15 cellular contexts compared by ENCODE assay signal in genomic region chr1:227273557-227273956, GRCh38. TPM values are rescaled to one million over a fixed set of nuclear protein-coding genes. Genes with fewer than 3 reads are reported as not detected.
A peak's percentile ranks its signal among the peaks of the same experiment; 100 is the strongest.
DNase-seq lines count a peak whose midpoint lies in the region; ATAC-seq, FAIRE-seq and TF ChIP-seq lines count a peak whose summit lies in the region.
"Had no signal": no experiment of that assay in that cellular context is flagged by ENCODE, and none has a peak within 500 bp of the region (broad histone marks: within the 10 kb centered on the region; RNA-seq: fewer than 3 reads in every experiment).

No MANE protein-coding gene starts in this region.

- H3K36me3 ChIP-seq in left ventricle myocardium inferior: no peaks in the 10 kb centered on the region
- H3K36me3 ChIP-seq in hepatocyte (replicated peaks; ENCODE audit: insufficient read depth, low read depth): no peaks in the 10 kb centered on the region
- H3K36me3 ChIP-seq: spleen had no signal

- POLR2A ChIA-PET in WTC11 (lab: Charles Lee): no interaction called here

- no peaks in the 10 kb centered on the region for H3K9me3 ChIP-seq in left ventricle myocardium inferior (replicated peaks)
- H3K9me3 ChIP-seq in hepatocyte (ENCODE audit: low read depth): no peaks in the 10 kb centered on the region

- no peak overlapping the region for H3K4me2 ChIP-seq in hepatocyte

- DNase-seq in Right ventricle myocardium superior (no peak), left ventricle myocardium inferior (no peak), WTC11 (ENCODE audit: low spot score) (no peak), hepatocyte (ENCODE audit: low spot score) (peak; percentile 56), urothelium cell line (ENCODE audit: low spot score) (peak; percentile 12), GM12892 (ENCODE audit: insufficient read length) (no peak), COLO668 (lab: John Stamatoyannopoulos, UW; ENCODE audit: unreplicated experiment) (no peak)
- DNase-seq: glutamatergic neuron; naive B cell; NCI-H1105 treated with DMSO at 0.1 percent for 48 hours; spleen; stimulated activated CD8-positive, alpha-beta memory T cell treated with anti-CD3 and anti-CD28 coated beads, Interleukin-4, amount 100 ng/mL, for 48 hours had no signal

- H3K9me3 Mint-ChIP-seq in WTC11: peaks cover 16% of the 10 kb centered on the region
- H3K9me3 Mint-ChIP-seq: central memory CD8-positive, alpha-beta T cell had no signal

- no peaks in the 10 kb centered on the region for H3K9me2 ChIP-seq in hepatocyte (replicated peaks; ENCODE audit: insufficient read depth)

- H3K27ac Mint-ChIP-seq in WTC11: no peak overlapping the region

- no peak for TF ChIP-seq POLR2A in GM12892 (IDR thresholded peaks at IDR 0.05; ENCODE audit: low read depth, low read length)

- CTCF ChIA-PET in WTC11 (lab: Charles Lee): no interaction called here

- peaks cover 13% of the 10 kb centered on the region for H4K20me1 ChIP-seq in hepatocyte (ENCODE audit: insufficient read depth, poor library complexity, severe bottlenecking)

- ATAC-seq in Right ventricle myocardium superior (ENCODE audit: poor library complexity) (peak; percentile 31), WTC11 (peak; percentile 61), GM18873 (IDR thresholded peaks at IDR 0.05; ENCODE audit: low FRiP score, unreplicated experiment) (no peak)

- no peak overlapping the region for H3K4me3 Mint-ChIP-seq in WTC11
- H3K4me3 Mint-ChIP-seq: central memory CD8-positive, alpha-beta T cell; naive B cell had no signal

- no peak for FAIRE-seq in urothelium cell line (lab: Jason Lieb, UNC)
- FAIRE-seq in GM12892 (lab: Jason Lieb, UNC): no peak
- FAIRE-seq: G401.6 had no signal

- intact Hi-C loops in Right ventricle myocardium superior (cut with DNase I) (no loop called here), left ventricle myocardium inferior (cut with micrococcal nuclease) (no loop called here)

- peaks cover 24% of the 10 kb centered on the region for H3K36me3 Mint-ChIP-seq in WTC11
- H3K36me3 Mint-ChIP-seq: naive B cell had no signal

- H3K27ac ChIP-seq in left ventricle myocardium inferior (replicated peaks): no peak overlapping the region
- no peak overlapping the region for H3K27ac ChIP-seq in hepatocyte
- H3K27ac ChIP-seq: spleen had no signal

- H3K79me2 ChIP-seq in hepatocyte: peaks cover 77% of the 10 kb centered on the region

- no peak overlapping the region for H2AFZ ChIP-seq in hepatocyte

- TF ChIP-seq CTCF in left ventricle myocardium inferior (IDR thresholded peaks at IDR 0.05; ENCODE audit: borderline replicate concordance) (no peak), WTC11 (IDR thresholded peaks at IDR 0.05) (no peak), hepatocyte (IDR thresholded peaks at IDR 0.05; ENCODE audit: poor library complexity) (no peak)

- no peaks in the 10 kb centered on the region for H3K4me1 Mint-ChIP-seq in WTC11
- H3K4me1 Mint-ChIP-seq: central memory CD8-positive, alpha-beta T cell; naive B cell had no signal

- H3K27me3 Mint-ChIP-seq in WTC11 (ENCODE audit: low read depth): no peaks in the 10 kb centered on the region

- 5% methylated on average over 2 of the region's 2 CpGs for WGBS in hepatocyte (ENCODE audit: low lambda C conversion rate, missing lambda C conversion rate)

- H3K4me1 ChIP-seq in left ventricle myocardium inferior: peaks cover 25% of the 10 kb centered on the region
- no peaks in the 10 kb centered on the region for H3K4me1 ChIP-seq in hepatocyte (ENCODE audit: insufficient read depth)
- H3K4me1 ChIP-seq: spleen had no signal

- H3K4me3 ChIP-seq in left ventricle myocardium inferior: no peak overlapping the region
- H3K4me3 ChIP-seq in hepatocyte: no peak overlapping the region
- H3K4me3 ChIP-seq: spleen had no signal

- H3K27me3 ChIP-seq in left ventricle myocardium inferior (ENCODE audit: low read depth) (no peaks in the 10 kb centered on the region), hepatocyte (no peaks in the 10 kb centered on the region)
- H3K27me3 ChIP-seq: spleen had no signal

TF ChIP-seq in WTC11, 78 proteins besides CTCF, POLR2A, EP300 and RAD21:
- TF ChIP-seq FOXK1 (CRISPR knock-in tag; IDR thresholded peaks at IDR 0.05): no peak
- no peak for TF ChIP-seq RORB (CRISPR knock-in tag; IDR thresholded peaks at IDR 0.05)
- TF ChIP-seq NR2C2 (CRISPR knock-in tag; IDR thresholded peaks at IDR 0.05): no peak
- no peak for TF ChIP-seq IRF2 (CRISPR knock-in tag; IDR thresholded peaks at IDR 0.05; ENCODE audit: borderline replicate concordance, low read depth)
- no peak for TF ChIP-seq JAZF1 (CRISPR knock-in tag; IDR thresholded peaks at IDR 0.05)
- no peak for TF ChIP-seq SOX15 (CRISPR knock-in tag; IDR thresholded peaks at IDR 0.05)
- TF ChIP-seq FOXP1 (CRISPR knock-in tag; IDR thresholded peaks at IDR 0.05; ENCODE audit: borderline replicate concordance): no peak
- TF ChIP-seq SMAD4 (CRISPR knock-in tag; IDR thresholded peaks at IDR 0.05): no peak
- TF ChIP-seq NR3C1 (CRISPR knock-in tag; conservative IDR thresholded peaks at IDR 0.05; ENCODE audit: low read depth): no peak
- no peak for TF ChIP-seq PRRX2 (CRISPR knock-in tag; IDR thresholded peaks at IDR 0.05)
- no peak for TF ChIP-seq TEAD4 (CRISPR knock-in tag; IDR thresholded peaks at IDR 0.05)
- no peak for TF ChIP-seq JUN (CRISPR knock-in tag; IDR thresholded peaks at IDR 0.05)
- TF ChIP-seq ATF2 (CRISPR knock-in tag; IDR thresholded peaks at IDR 0.05; ENCODE audit: borderline replicate concordance, low read depth): no peak
- no peak for TF ChIP-seq SMAD3 (CRISPR knock-in tag; IDR thresholded peaks at IDR 0.05; ENCODE audit: borderline replicate concordance)
TF ChIP-seq in WTC11: peak in this region for 0.

RNA-seq across cellular contexts. Expression of gene CDC42BPA, which starts 44.7 kb away (rescaled TPM):
- total RNA-seq in Right ventricle myocardium superior (40.5 TPM), left ventricle myocardium inferior (35.1 TPM), WTC11 (2021) (22.2 to 25.2 TPM (median 22.9 TPM) in 3 replicates), hepatocyte (40.9 and 41.9 TPM in 2 replicates)
- polyA plus RNA-seq in hepatocyte: 24.5 and 28.7 TPM in 2 replicates
- polyA plus RNA-seq in GM12892 (2012; ENCODE audit: missing spikeins): 0.21 TPM

Comparison
In these comparisons a context has a peak if more than half of its experiments do, and no peak if none do; other contexts are left out.
1. DNase-seq: peak in hepatocyte (single experiment) and urothelium cell line (single experiment); none in Right ventricle myocardium superior (single experiment), left ventricle myocardium inferior (single experiment), WTC11 (single experiment), GM12892 (single experiment) and COLO668 (single experiment).